In genomic region chr12:42705863-42706262, GRCh38 we compare ENCODE assay signal across 10 cellular contexts.
DNase-seq lines count a peak whose midpoint lies in the region; TF ChIP-seq lines count a peak whose summit lies in the region.
"Had no signal": no experiment of that assay in that cellular context is flagged by ENCODE, and none has a peak within 500 bp of the region (broad histone marks: within the 10 kb centered on the region; RNA-seq: fewer than 3 reads in every experiment).

No MANE protein-coding gene starts in this region.

- no peak for TF ChIP-seq POLR2A in esophagus squamous epithelium (IDR thresholded peaks at IDR 0.05)

- H3K36me3 ChIP-seq in fibroblast of lung (ENCODE audit: control insufficient read depth, insufficient read depth, low read length) (no peaks in the 10 kb centered on the region), MM.1S (replicated peaks; ENCODE audit: insufficient read depth, low read length) (no peaks in the 10 kb centered on the region), esophagus squamous epithelium (no peaks in the 10 kb centered on the region)

- H3K9me3 ChIP-seq in fibroblast of lung (ENCODE audit: control insufficient read depth, insufficient read depth, low read depth, low read length): no peaks in the 10 kb centered on the region
- no peaks in the 10 kb centered on the region for H3K9me3 ChIP-seq in MM.1S (replicated peaks; ENCODE audit: insufficient read depth, low read length)
- H3K9me3 ChIP-seq in esophagus squamous epithelium: no peaks in the 10 kb centered on the region

- H4K20me1 ChIP-seq in fibroblast of lung (ENCODE audit: control insufficient read depth, extremely low read depth, insufficient read depth, low read length): no peaks in the 10 kb centered on the region
- no peaks in the 10 kb centered on the region for H4K20me1 ChIP-seq in MM.1S (ENCODE audit: insufficient read depth, low read length)

- H3K4me1 ChIP-seq in fibroblast of lung (ENCODE audit: control insufficient read depth, extremely low read depth, insufficient read depth, low read length) (no peaks in the 10 kb centered on the region), MM.1S (ENCODE audit: low read length) (no peaks in the 10 kb centered on the region), esophagus squamous epithelium (no peaks in the 10 kb centered on the region)

- no peak overlapping the region for H3K27ac ChIP-seq in fibroblast of lung (ENCODE audit: insufficient read depth, low read length)
- no peak overlapping the region for H3K27ac ChIP-seq in MM.1S (ENCODE audit: low read length)
- H3K27ac ChIP-seq in esophagus squamous epithelium: peak overlapping the region in 1 of 4 donors; percentile 33

- TF ChIP-seq CTCF in fibroblast of lung (conservative IDR thresholded peaks at IDR 0.05 in 1 of 2, IDR thresholded peaks at IDR 0.05 in 1 of 2; ENCODE audit: low read depth in 1 of 2, low read length in 2 of 2): no peak
- TF ChIP-seq CTCF in MM.1S (IDR thresholded peaks at IDR 0.05; ENCODE audit: low read length): no peak
- no peak for TF ChIP-seq CTCF in esophagus squamous epithelium (IDR thresholded peaks at IDR 0.05)

- no peak overlapping the region for H3K9ac ChIP-seq in fibroblast of lung (ENCODE audit: insufficient read depth, low read length)
- H3K9ac ChIP-seq in MM.1S (ENCODE audit: low read length): no peak overlapping the region

- no peak overlapping the region for H3K4me2 ChIP-seq in fibroblast of lung (ENCODE audit: extremely low read depth, insufficient read depth, low read length)
- no peak overlapping the region for H3K4me2 ChIP-seq in MM.1S (ENCODE audit: low read depth, low read length)

- H3K4me3 ChIP-seq in fibroblast of lung (replicated peaks in 1 of 4; ENCODE audit: control extremely low read depth in 1 of 4, insufficient read depth in 1 of 4, low read depth in 3 of 4, low read length in 4 of 4): no peak overlapping the region
- H3K4me3 ChIP-seq in MM.1S (ENCODE audit: low read length): no peak overlapping the region
- H3K4me3 ChIP-seq in esophagus squamous epithelium: no peak overlapping the region

- H3K79me2 ChIP-seq in fibroblast of lung (ENCODE audit: control insufficient read depth, insufficient read depth, low read length): no peaks in the 10 kb centered on the region
- no peaks in the 10 kb centered on the region for H3K79me2 ChIP-seq in MM.1S (ENCODE audit: low read length)

- 31 to 40% methylated on average over 1 to 2 of the region's 4 CpGs for WGBS in esophagus squamous epithelium, 2 donors

- no peak overlapping the region for H2AFZ ChIP-seq in fibroblast of lung (ENCODE audit: low read length)
- no peak overlapping the region for H2AFZ ChIP-seq in MM.1S (ENCODE audit: low read length)

- H3K9me2 ChIP-seq in MM.1S (replicated peaks; ENCODE audit: insufficient read depth, low read length): no peaks in the 10 kb centered on the region

- DNase-seq in A172 (ENCODE audit: low spot score) (peak; percentile 58), RPMI7951 (ENCODE audit: low read depth) (peak; percentile 99), fibroblast of lung (ENCODE audit: low read depth in 2 of 2) (peak; percentile 96 to 99), mucosa of gallbladder (ENCODE audit: low spot score) (peak; percentile 54), OCI-M2 (lab: John Stamatoyannopoulos, UW; ENCODE audit: unreplicated experiment) (no peak), MM.1S (no peak), esophagus squamous epithelium (lab: John Stamatoyannopoulos, UW) (no peak)
- DNase-seq in activated T-cell treated with anti-CD3 and anti-CD28 coated beads, Interleukin-2, amount 50 U/mL, for 48 hours: no peak
- DNase-seq: activated CD4-positive, alpha-beta memory T cell treated with anti-CD3 and anti-CD28 coated beads, Interleukin-2, amount 10 ng/mL, durations not matched to agents 7 days and 5 days; cortex of kidney had no signal

- no peaks in the 10 kb centered on the region for H3F3A ChIP-seq in MM.1S (ENCODE audit: insufficient read depth, low read length)

- intact Hi-C loops in esophagus squamous epithelium (cut with DNase I): no loop called here

- H3K27me3 ChIP-seq in fibroblast of lung (ENCODE audit: control insufficient read depth, insufficient read depth, low read length) (no peaks in the 10 kb centered on the region), MM.1S (replicated peaks; ENCODE audit: insufficient read depth, low read length) (no peaks in the 10 kb centered on the region), esophagus squamous epithelium (no peaks in the 10 kb centered on the region)

Comparison
In these comparisons a context has a peak if more than half of its experiments do, and no peak if none do; other contexts are left out.
1. DNase-seq: peak in A172 (single experiment), RPMI7951 (single experiment), fibroblast of lung (2 of 2) and mucosa of gallbladder (single experiment); none in OCI-M2 (single experiment), MM.1S (single experiment), esophagus squamous epithelium (single experiment) and activated T-cell treated with anti-CD3 and anti-CD28 coated beads, Interleukin-2, amount 50 U/mL, for 48 hours (0 of 2).